In the genomic region with DNA sequence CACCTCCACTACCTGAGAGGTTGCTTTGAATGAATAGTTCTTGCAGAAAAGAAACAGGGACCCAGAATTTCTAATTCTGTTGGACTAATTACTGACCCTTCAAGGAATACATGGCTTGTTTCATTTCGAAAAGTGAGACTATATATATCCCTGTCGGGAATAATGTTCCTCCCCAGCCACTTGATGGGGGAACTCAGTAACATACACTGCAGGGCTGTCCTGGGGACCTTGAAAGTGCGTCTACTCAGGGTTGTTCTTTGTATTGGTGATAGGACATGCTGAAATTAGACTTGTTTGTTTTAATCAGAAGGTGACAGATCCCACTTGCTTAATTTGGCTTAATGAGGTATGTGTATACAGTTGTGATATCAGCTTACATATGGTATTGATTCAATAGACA, we compare ENCODE assay signal across 20 cellular contexts.
"Had no signal": no experiment of that assay in that cellular context is flagged by ENCODE, and none has a peak within 500 bp of the region (broad histone marks: within the 10 kb centered on the region; RNA-seq: fewer than 3 reads in every experiment).

No MANE protein-coding gene starts in this region.

- H3K27ac Mint-ChIP-seq: activated CD4-positive, alpha-beta memory T cell treated with anti-CD3 and anti-CD28 coated beads for 36 hours; activated naive CD8-positive, alpha-beta T cell treated with anti-CD3 and anti-CD28 coated beads, Interleukin-2, amount 10 ng/mL, durations not matched to agents 7 days and 5 days; nephron progenitor cell had no signal

- H3K27ac ChIP-seq: tibial artery had no signal

- FAIRE-seq: colon, urothelium cell line had no signal

- H3K4me3 ChIP-seq: dorsolateral prefrontal cortex, tibial artery had no signal

- H3K4me3 Mint-ChIP-seq: activated CD4-positive, alpha-beta memory T cell treated with anti-CD3 and anti-CD28 coated beads for 36 hours; activated naive CD8-positive, alpha-beta T cell treated with anti-CD3 and anti-CD28 coated beads, Interleukin-2, amount 10 ng/mL, durations not matched to agents 7 days and 5 days; nephron progenitor cell had no signal

- H3K36me3 ChIP-seq: tibial artery had no signal

- H3K27me3 ChIP-seq: dorsolateral prefrontal cortex, tibial artery had no signal

- H3K9me3 Mint-ChIP-seq: activated CD4-positive, alpha-beta memory T cell treated with anti-CD3 and anti-CD28 coated beads for 36 hours; activated naive CD8-positive, alpha-beta T cell treated with anti-CD3 and anti-CD28 coated beads, Interleukin-2, amount 10 ng/mL, durations not matched to agents 7 days and 5 days; nephron progenitor cell had no signal

- ATAC-seq: stimulated activated naive CD8-positive, alpha-beta T cell treated with anti-CD3 and anti-CD28 coated beads, Interleukin-15, Interleukin-2, amounts not matched to agents 100 U/mL and 50 U/mL, for 24 hours had no signal

- DNase-seq: activated CD4-positive, alpha-beta memory T cell treated with anti-CD3 and anti-CD28 coated beads for 36 hours; activated CD4-positive, alpha-beta T cell treated with anti-CD3 and anti-CD28 coated beads for 4 hours; activated naive CD8-positive, alpha-beta T cell treated with anti-CD3 and anti-CD28 coated beads, Interleukin-2, amount 10 ng/mL, durations not matched to agents 7 days and 5 days; activated T-cell treated with anti-CD3 and anti-CD28 coated beads for 4 hours; amygdala; caudate nucleus; dorsolateral prefrontal cortex; foreskin fibroblast; hippocampal formation; islet precursor cell; midbrain; nephron progenitor cell; nucleus accumbens; stimulated activated CD8-positive, alpha-beta memory T cell treated with anti-CD3 and anti-CD28 coated beads, Interleukin-4, amount 100 ng/mL, for 48 hours; stimulated activated naive CD8-positive, alpha-beta T cell treated with anti-CD3 and anti-CD28 coated beads, Interleukin-15, Interleukin-2, amounts not matched to agents 100 U/mL and 50 U/mL, for 24 hours; substantia nigra; T-helper 2 cell; tibial artery had no signal

- H3K9me3 ChIP-seq: tibial artery had no signal

- H3K27me3 Mint-ChIP-seq: activated CD4-positive, alpha-beta memory T cell treated with anti-CD3 and anti-CD28 coated beads for 36 hours; activated naive CD8-positive, alpha-beta T cell treated with anti-CD3 and anti-CD28 coated beads, Interleukin-2, amount 10 ng/mL, durations not matched to agents 7 days and 5 days had no signal
